Comparison of ENCODE assay signal across 8 cellular contexts in genomic region chr15:30984542-30984941, GRCh38. TPM values are rescaled to one million over a fixed set of nuclear protein-coding genes. Genes with fewer than 3 reads are reported as not detected.
A peak's percentile ranks its signal among the peaks of the same experiment; 100 is the strongest.
DNase-seq lines count a peak whose midpoint lies in the region; ATAC-seq and TF ChIP-seq lines count a peak whose summit lies in the region.

No MANE protein-coding gene starts in this region.

- H3K27ac ChIP-seq in CD4-positive, alpha-beta memory T cell (ENCODE audit: low read depth, low read length): no peak overlapping the region

- peaks cover 50 to 80% (median 63%) of the 10 kb centered on the region in 4 donors for H3K4me1 Mint-ChIP-seq in CD4-positive, alpha-beta memory T cell

- H3K9me3 ChIP-seq in CD4-positive, alpha-beta memory T cell (ENCODE audit: control insufficient read depth in 1 of 2, low read length in 2 of 2): no peaks in the 10 kb centered on the region

- in situ Hi-C loops in G401 (cut with HindIII; ENCODE audit: low sequenced_read_pairs): no loop called here

- no peak for TF ChIP-seq CTCF in fibroblast of villous mesenchyme (IDR thresholded peaks at IDR 0.05; ENCODE audit: insufficient read depth, low read depth, low read length)

- H3K36me3 ChIP-seq in CD4-positive, alpha-beta memory T cell (ENCODE audit: insufficient read depth, low read length): peaks cover 21% of the 10 kb centered on the region

- H3K36me3 Mint-ChIP-seq in CD4-positive, alpha-beta memory T cell: peaks cover 50 to 57% of the 10 kb centered on the region in 2 donors

- no peak for ATAC-seq in HG03175 (IDR thresholded peaks at IDR 0.05; ENCODE audit: unreplicated experiment)

- peak overlapping the region in 1 of 7 donors; percentile 32 for H3K27ac Mint-ChIP-seq in CD4-positive, alpha-beta memory T cell

- peaks cover 43% of the 10 kb centered on the region for H3K4me1 ChIP-seq in CD4-positive, alpha-beta memory T cell (ENCODE audit: insufficient read depth, low read length)

- POLR2A ChIA-PET in CD4-positive, alpha-beta memory T cell (lab: Charles Lee; ENCODE audit: partially characterized antibody): no interaction called here

- H3K9me3 Mint-ChIP-seq in CD4-positive, alpha-beta memory T cell: peaks cover 0 to 2% (median 0%) of the 10 kb centered on the region in 8 donors

- DNase-seq in G401 (ENCODE audit: low spot score): peak; percentile 61
- peak; percentile 3 for DNase-seq in NCI-H748 treated with DMSO at 0.1 percent for 48 hours (lab: John Stamatoyannopoulos, UW)
- peak; percentile 19 for DNase-seq in fibroblast of villous mesenchyme (ENCODE audit: low read depth)
- peak; percentile 36 for DNase-seq in retina
- no peak for DNase-seq in CD4-positive, alpha-beta memory T cell
- no peak for DNase-seq in HuH-7 (ENCODE audit: low spot score)
- no peak for DNase-seq in stimulated activated CD4-positive, alpha-beta T cell treated with anti-CD3 and anti-CD28 coated beads, Interleukin-4, amount 100 ng/mL, for 1 hour

- no peaks in the 10 kb centered on the region for H3K27me3 Mint-ChIP-seq in CD4-positive, alpha-beta memory T cell

- H3K4me3 ChIP-seq in fibroblast of villous mesenchyme (ENCODE audit: low read depth, low read length): no peak overlapping the region
- H3K4me3 ChIP-seq in CD4-positive, alpha-beta memory T cell (ENCODE audit: low read length in 2 of 2): no peak overlapping the region

- H3K27me3 ChIP-seq in CD4-positive, alpha-beta memory T cell (ENCODE audit: insufficient read depth, low read length): no peaks in the 10 kb centered on the region

- intact Hi-C loops in CD4-positive, alpha-beta memory T cell (cut with micrococcal nuclease): no loop called here

- CTCF ChIA-PET in CD4-positive, alpha-beta memory T cell (lab: Charles Lee; ENCODE audit: partially characterized antibody): interaction anchor here (1.0 kb wide), 1 partner anchor 11 kb away, joined by 3 read pairs; no protein-coding TSS in a partner anchor

- H3K4me3 Mint-ChIP-seq in CD4-positive, alpha-beta memory T cell: peak overlapping the region in 2 of 8 donors; percentile 3 to 47

RNA-seq across cellular contexts. Expression of gene MTMR10, which starts 6.9 kb away (rescaled TPM):
- 10.8 and 12.0 TPM in 2 replicates for total RNA-seq in G401 (2014; rRNA removed; shearing (Covaris generic))
- total RNA-seq in fibroblast of villous mesenchyme: 25.4 and 37.6 TPM in 2 replicates
- total RNA-seq in CD4-positive, alpha-beta memory T cell: 10 to 100 TPM; 29.6 to 31.8 TPM
- 1 to 10 TPM; 2.7 to 8.4 TPM for polyA plus RNA-seq in CD4-positive, alpha-beta memory T cell

Comparison
In these comparisons a context has a peak if more than half of its experiments do, and no peak if none do; other contexts are left out.
1. DNase-seq: peak in G401 (single experiment), NCI-H748 treated with DMSO at 0.1 percent for 48 hours (single experiment), fibroblast of villous mesenchyme (single experiment) and retina (single experiment); none in CD4-positive, alpha-beta memory T cell (0 of 5), HuH-7 (single experiment) and stimulated activated CD4-positive, alpha-beta T cell treated with anti-CD3 and anti-CD28 coated beads, Interleukin-4, amount 100 ng/mL, for 1 hour (single experiment).